Comparison of ENCODE assay signal across 17 cellular contexts in genomic region chr6:69005194-69005593, GRCh38.
"Had no signal": no experiment of that assay in that cellular context is flagged by ENCODE, and none has a peak within 500 bp of the region (broad histone marks: within the 10 kb centered on the region; RNA-seq: fewer than 3 reads in every experiment).

No MANE protein-coding gene starts in this region.

- DNase-seq: activated CD8-positive, alpha-beta memory T cell treated with anti-CD3 and anti-CD28 coated beads, Interleukin-2, amount 10 ng/mL, durations not matched to agents 7 days and 5 days; activated effector memory CD4-positive, alpha-beta T cell treated with anti-CD3 and anti-CD28 coated beads, Interleukin-2, amount 50 U/mL, for 16 hours; activated T-cell treated with anti-CD3 and anti-CD28 coated beads, Interleukin-2, amount 50 U/mL, for 1 hour; amygdala; dorsolateral prefrontal cortex; endodermal cell; natural killer cell; retina; small intestine; stimulated activated CD4-positive, alpha-beta T cell treated with anti-CD3 and anti-CD28 coated beads, Interleukin-4, amount 100 ng/mL, for 24 hours; upper lobe of left lung had no signal

- H3K27me3 Mint-ChIP-seq: activated CD8-positive, alpha-beta memory T cell treated with anti-CD3 and anti-CD28 coated beads, Interleukin-2, amount 10 ng/mL, durations not matched to agents 7 days and 5 days; stimulated activated naive CD8-positive, alpha-beta T cell treated with anti-CD3 and anti-CD28 coated beads, Interleukin-15, Interleukin-2, amounts not matched to agents 100 ng/mL and 50 ng/mL, for 24 hours had no signal

- H3K4me3 Mint-ChIP-seq: activated CD8-positive, alpha-beta memory T cell treated with anti-CD3 and anti-CD28 coated beads, Interleukin-2, amount 10 ng/mL, durations not matched to agents 7 days and 5 days; endodermal cell; natural killer cell; stimulated activated naive CD8-positive, alpha-beta T cell treated with anti-CD3 and anti-CD28 coated beads, Interleukin-15, Interleukin-2, amounts not matched to agents 100 ng/mL and 50 ng/mL, for 24 hours had no signal

- H3K4me1 Mint-ChIP-seq: activated CD8-positive, alpha-beta memory T cell treated with anti-CD3 and anti-CD28 coated beads, Interleukin-2, amount 10 ng/mL, durations not matched to agents 7 days and 5 days; natural killer cell had no signal

- H3K36me3 Mint-ChIP-seq: activated CD8-positive, alpha-beta memory T cell treated with anti-CD3 and anti-CD28 coated beads, Interleukin-2, amount 10 ng/mL, durations not matched to agents 7 days and 5 days; activated naive CD4-positive, alpha-beta T cell treated with anti-CD3 and anti-CD28 coated beads, Interleukin-2, amount 50 U/mL, for 72 hours; natural killer cell had no signal

- H3K4me3 ChIP-seq: dorsolateral prefrontal cortex, hepatocyte, SJSA1, suprapubic skin, upper lobe of left lung had no signal

- H3K27ac Mint-ChIP-seq: activated CD8-positive, alpha-beta memory T cell treated with anti-CD3 and anti-CD28 coated beads, Interleukin-2, amount 10 ng/mL, durations not matched to agents 7 days and 5 days; activated naive CD4-positive, alpha-beta T cell treated with anti-CD3 and anti-CD28 coated beads, Interleukin-2, amount 50 U/mL, for 72 hours; endodermal cell; natural killer cell; stimulated activated naive CD8-positive, alpha-beta T cell treated with anti-CD3 and anti-CD28 coated beads, Interleukin-15, Interleukin-2, amounts not matched to agents 100 ng/mL and 50 ng/mL, for 24 hours had no signal

- ATAC-seq: activated CD4-positive, CD25-positive, alpha-beta regulatory T cell treated with anti-CD3 and anti-CD28 coated beads, Interleukin-2, amount 50 U/mL, for 24 hours; activated CD8-positive, alpha-beta memory T cell treated with anti-CD3 and anti-CD28 coated beads, Interleukin-2, amount 10 ng/mL, durations not matched to agents 7 days and 5 days; natural killer cell had no signal

- H3K9me3 Mint-ChIP-seq: endodermal cell had no signal
